1 cellular context compared by ENCODE assay signal in the genomic region with DNA sequence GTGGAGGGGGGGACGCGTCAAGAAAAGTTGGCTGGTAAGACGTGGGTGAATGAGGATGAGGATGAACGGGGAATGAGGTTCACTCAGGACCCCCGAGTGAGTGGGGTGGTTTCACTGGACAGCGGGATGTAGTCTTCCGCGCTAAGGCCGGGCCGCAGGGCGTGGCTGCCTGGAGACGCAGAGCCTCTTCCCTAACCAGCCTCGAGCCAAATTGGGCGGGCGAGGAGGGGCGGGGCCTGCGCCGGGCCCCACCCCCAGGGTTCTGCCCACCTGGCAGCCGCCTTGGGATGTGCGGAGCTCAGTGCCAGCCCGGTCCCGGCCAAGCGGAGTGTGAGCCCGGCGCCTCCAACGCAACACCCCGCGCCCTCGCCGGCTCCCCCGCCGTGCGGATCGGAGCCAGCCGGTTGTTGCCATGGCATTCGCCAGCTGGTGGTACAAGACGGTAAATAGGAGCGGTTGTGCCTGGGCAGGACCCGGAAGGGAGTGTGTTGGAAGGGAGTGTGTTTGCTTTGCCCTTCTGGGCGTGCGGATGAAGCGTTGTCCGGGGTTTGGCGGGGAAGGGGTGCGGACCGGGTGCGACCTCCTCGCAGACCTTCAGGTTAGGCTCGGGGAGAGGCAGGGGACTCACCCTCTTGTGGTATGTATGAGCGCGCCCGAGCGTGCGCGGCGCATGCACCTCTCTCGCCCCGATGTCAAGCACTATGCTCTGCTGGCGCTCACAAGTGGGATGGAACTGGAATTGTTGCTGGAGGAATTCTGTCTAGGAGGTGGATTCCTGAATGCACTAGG.
A peak's percentile ranks its signal among the peaks of the same experiment; 100 is the strongest.
TF ChIP-seq lines count a peak whose summit lies in the region.

No MANE protein-coding gene starts in this region.

TF ChIP-seq in HepG2, 621 proteins besides CTCF, POLR2A, EP300 and RAD21 (continued from another document and continues in another):
- TF ChIP-seq, protein P1, sequence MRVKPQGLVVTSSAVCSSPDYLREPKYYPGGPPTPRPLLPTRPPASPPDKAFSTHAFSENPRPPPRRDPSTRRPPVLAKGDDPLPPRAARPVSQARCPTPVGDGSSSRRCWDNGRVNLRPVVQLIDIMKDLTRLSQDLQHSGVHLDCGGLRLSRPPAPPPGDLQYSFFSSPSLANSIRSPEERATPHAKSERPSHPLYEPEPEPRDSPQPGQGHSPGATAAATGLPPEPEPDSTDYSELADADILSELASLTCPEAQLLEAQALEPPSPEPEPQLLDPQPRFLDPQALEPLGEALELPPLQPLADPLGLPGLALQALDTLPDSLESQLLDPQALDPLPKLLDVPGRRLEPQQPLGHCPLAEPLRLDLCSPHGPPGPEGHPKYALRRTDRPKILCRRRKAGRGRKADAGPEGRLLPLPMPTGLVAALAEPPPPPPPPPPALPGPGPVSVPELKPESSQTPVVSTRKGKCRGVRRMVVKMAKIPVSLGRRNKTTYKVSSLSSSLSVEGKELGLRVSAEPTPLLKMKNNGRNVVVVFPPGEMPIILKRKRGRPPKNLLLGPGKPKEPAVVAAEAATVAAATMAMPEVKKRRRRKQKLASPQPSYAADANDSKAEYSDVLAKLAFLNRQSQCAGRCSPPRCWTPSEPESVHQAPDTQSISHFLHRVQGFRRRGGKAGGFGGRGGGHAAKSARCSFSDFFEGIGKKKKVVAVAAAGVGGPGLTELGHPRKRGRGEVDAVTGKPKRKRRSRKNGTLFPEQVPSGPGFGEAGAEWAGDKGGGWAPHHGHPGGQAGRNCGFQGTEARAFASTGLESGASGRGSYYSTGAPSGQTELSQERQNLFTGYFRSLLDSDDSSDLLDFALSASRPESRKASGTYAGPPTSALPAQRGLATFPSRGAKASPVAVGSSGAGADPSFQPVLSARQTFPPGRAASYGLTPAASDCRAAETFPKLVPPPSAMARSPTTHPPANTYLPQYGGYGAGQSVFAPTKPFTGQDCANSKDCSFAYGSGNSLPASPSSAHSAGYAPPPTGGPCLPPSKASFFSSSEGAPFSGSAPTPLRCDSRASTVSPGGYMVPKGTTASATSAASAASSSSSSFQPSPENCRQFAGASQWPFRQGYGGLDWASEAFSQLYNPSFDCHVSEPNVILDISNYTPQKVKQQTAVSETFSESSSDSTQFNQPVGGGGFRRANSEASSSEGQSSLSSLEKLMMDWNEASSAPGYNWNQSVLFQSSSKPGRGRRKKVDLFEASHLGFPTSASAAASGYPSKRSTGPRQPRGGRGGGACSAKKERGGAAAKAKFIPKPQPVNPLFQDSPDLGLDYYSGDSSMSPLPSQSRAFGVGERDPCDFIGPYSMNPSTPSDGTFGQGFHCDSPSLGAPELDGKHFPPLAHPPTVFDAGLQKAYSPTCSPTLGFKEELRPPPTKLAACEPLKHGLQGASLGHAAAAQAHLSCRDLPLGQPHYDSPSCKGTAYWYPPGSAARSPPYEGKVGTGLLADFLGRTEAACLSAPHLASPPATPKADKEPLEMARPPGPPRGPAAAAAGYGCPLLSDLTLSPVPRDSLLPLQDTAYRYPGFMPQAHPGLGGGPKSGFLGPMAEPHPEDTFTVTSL (CRISPR knock-in tag; IDR thresholded peaks at IDR 0.05; ENCODE audit: borderline replicate concordance): no peak
- TF ChIP-seq NONO (IDR thresholded peaks at IDR 0.05): no peak
- no peak for TF ChIP-seq NONO (CRISPR knock-in tag; conservative IDR thresholded peaks at IDR 0.05)
- TF ChIP-seq SMAD9 (CRISPR knock-in tag; IDR thresholded peaks at IDR 0.05): 0 out of 2 replicates have a peak, but pooled peaks have one; percentile 17
- TF ChIP-seq, protein P2, sequence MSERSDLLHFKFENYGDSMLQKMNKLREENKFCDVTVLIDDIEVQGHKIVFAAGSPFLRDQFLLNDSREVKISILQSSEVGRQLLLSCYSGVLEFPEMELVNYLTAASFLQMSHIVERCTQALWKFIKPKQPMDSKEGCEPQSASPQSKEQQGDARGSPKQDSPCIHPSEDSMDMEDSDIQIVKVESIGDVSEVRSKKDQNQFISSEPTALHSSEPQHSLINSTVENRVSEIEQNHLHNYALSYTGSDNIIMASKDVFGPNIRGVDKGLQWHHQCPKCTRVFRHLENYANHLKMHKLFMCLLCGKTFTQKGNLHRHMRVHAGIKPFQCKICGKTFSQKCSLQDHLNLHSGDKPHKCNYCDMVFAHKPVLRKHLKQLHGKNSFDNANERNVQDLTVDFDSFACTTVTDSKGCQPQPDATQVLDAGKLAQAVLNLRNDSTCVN (CRISPR knock-in tag; IDR thresholded peaks at IDR 0.05; ENCODE audit: borderline replicate concordance): no peak
- TF ChIP-seq, protein P3, sequence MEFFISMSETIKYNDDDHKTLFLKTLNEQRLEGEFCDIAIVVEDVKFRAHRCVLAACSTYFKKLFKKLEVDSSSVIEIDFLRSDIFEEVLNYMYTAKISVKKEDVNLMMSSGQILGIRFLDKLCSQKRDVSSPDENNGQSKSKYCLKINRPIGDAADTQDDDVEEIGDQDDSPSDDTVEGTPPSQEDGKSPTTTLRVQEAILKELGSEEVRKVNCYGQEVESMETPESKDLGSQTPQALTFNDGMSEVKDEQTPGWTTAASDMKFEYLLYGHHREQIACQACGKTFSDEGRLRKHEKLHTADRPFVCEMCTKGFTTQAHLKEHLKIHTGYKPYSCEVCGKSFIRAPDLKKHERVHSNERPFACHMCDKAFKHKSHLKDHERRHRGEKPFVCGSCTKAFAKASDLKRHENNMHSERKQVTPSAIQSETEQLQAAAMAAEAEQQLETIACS (CRISPR knock-in tag; IDR thresholded peaks at IDR 0.05): 0 out of 2 replicates have a peak, but pooled peaks have one; percentile 9
- no peak for TF ChIP-seq ZNF75D (CRISPR knock-in tag; IDR thresholded peaks at IDR 0.05; ENCODE audit: borderline replicate concordance)
- TF ChIP-seq BRCA1 (CRISPR knock-in tag; IDR thresholded peaks at IDR 0.05): no peak
- TF ChIP-seq, protein P4, sequence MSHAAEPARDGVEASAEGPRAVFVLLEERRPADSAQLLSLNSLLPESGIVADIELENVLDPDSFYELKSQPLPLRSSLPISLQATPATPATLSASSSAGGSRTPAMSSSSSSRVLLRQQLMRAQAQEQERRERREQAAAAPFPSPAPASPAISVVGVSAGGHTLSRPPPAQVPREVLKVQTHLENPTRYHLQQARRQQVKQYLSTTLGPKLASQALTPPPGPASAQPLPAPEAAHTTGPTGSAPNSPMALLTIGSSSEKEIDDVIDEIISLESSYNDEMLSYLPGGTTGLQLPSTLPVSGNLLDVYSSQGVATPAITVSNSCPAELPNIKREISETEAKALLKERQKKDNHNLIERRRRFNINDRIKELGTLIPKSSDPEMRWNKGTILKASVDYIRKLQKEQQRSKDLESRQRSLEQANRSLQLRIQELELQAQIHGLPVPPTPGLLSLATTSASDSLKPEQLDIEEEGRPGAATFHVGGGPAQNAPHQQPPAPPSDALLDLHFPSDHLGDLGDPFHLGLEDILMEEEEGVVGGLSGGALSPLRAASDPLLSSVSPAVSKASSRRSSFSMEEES (CRISPR knock-in tag; IDR thresholded peaks at IDR 0.05): no peak
- TF ChIP-seq, protein P5, sequence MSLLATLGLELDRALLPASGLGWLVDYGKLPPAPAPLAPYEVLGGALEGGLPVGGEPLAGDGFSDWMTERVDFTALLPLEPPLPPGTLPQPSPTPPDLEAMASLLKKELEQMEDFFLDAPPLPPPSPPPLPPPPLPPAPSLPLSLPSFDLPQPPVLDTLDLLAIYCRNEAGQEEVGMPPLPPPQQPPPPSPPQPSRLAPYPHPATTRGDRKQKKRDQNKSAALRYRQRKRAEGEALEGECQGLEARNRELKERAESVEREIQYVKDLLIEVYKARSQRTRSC (CRISPR knock-in tag; IDR thresholded peaks at IDR 0.05; ENCODE audit: low read depth): no peak
- TF ChIP-seq ZNF207 (IDR thresholded peaks at IDR 0.05; ENCODE audit: borderline replicate concordance): no peak
- TF ChIP-seq MAFK (conservative IDR thresholded peaks at IDR 0.05 in 1 of 2, IDR thresholded peaks at IDR 0.05 in 1 of 2; ENCODE audit: low read length in 2 of 2): no peak
- no peak for TF ChIP-seq PHF20 (CRISPR knock-in tag; IDR thresholded peaks at IDR 0.05)
- TF ChIP-seq, protein P6, sequence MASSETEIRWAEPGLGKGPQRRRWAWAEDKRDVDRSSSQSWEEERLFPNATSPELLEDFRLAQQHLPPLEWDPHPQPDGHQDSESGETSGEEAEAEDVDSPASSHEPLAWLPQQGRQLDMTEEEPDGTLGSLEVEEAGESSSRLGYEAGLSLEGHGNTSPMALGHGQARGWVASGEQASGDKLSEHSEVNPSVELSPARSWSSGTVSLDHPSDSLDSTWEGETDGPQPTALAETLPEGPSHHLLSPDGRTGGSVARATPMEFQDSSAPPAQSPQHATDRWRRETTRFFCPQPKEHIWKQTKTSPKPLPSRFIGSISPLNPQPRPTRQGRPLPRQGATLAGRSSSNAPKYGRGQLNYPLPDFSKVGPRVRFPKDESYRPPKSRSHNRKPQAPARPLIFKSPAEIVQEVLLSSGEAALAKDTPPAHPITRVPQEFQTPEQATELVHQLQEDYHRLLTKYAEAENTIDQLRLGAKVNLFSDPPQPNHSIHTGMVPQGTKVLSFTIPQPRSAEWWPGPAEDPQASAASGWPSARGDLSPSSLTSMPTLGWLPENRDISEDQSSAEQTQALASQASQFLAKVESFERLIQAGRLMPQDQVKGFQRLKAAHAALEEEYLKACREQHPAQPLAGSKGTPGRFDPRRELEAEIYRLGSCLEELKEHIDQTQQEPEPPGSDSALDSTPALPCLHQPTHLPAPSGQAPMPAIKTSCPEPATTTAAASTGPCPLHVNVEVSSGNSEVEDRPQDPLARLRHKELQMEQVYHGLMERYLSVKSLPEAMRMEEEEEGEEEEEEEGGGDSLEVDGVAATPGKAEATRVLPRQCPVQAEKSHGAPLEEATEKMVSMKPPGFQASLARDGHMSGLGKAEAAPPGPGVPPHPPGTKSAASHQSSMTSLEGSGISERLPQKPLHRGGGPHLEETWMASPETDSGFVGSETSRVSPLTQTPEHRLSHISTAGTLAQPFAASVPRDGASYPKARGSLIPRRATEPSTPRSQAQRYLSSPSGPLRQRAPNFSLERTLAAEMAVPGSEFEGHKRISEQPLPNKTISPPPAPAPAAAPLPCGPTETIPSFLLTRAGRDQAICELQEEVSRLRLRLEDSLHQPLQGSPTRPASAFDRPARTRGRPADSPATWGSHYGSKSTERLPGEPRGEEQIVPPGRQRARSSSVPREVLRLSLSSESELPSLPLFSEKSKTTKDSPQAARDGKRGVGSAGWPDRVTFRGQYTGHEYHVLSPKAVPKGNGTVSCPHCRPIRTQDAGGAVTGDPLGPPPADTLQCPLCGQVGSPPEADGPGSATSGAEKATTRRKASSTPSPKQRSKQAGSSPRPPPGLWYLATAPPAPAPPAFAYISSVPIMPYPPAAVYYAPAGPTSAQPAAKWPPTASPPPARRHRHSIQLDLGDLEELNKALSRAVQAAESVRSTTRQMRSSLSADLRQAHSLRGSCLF (CRISPR knock-in tag; IDR thresholded peaks at IDR 0.05; ENCODE audit: borderline replicate concordance): no peak
- TF ChIP-seq NFE2L1 (CRISPR knock-in tag; IDR thresholded peaks at IDR 0.05; ENCODE audit: borderline replicate concordance): no peak
- TF ChIP-seq ZNF136 (CRISPR knock-in tag; IDR thresholded peaks at IDR 0.05; ENCODE audit: low read depth): no peak
- no peak for TF ChIP-seq PTBP1 (IDR thresholded peaks at IDR 0.05; ENCODE audit: low read depth, low read length, poor library complexity, severe bottlenecking)
- TF ChIP-seq ZNF251 (CRISPR knock-in tag; IDR thresholded peaks at IDR 0.05): no peak
- TF ChIP-seq, protein P7, sequence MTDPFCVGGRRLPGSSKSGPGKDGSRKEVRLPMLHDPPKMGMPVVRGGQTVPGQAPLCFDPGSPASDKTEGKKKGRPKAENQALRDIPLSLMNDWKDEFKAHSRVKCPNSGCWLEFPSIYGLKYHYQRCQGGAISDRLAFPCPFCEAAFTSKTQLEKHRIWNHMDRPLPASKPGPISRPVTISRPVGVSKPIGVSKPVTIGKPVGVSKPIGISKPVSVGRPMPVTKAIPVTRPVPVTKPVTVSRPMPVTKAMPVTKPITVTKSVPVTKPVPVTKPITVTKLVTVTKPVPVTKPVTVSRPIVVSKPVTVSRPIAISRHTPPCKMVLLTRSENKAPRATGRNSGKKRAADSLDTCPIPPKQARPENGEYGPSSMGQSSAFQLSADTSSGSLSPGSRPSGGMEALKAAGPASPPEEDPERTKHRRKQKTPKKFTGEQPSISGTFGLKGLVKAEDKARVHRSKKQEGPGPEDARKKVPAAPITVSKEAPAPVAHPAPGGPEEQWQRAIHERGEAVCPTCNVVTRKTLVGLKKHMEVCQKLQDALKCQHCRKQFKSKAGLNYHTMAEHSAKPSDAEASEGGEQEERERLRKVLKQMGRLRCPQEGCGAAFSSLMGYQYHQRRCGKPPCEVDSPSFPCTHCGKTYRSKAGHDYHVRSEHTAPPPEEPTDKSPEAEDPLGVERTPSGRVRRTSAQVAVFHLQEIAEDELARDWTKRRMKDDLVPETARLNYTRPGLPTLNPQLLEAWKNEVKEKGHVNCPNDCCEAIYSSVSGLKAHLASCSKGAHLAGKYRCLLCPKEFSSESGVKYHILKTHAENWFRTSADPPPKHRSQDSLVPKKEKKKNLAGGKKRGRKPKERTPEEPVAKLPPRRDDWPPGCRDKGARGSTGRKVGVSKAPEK (CRISPR knock-in tag; IDR thresholded peaks at IDR 0.05; ENCODE audit: borderline replicate concordance): no peak
- no peak for TF ChIP-seq CC2D1A (CRISPR knock-in tag; IDR thresholded peaks at IDR 0.05)
- TF ChIP-seq JUNB (CRISPR knock-in tag; IDR thresholded peaks at IDR 0.05; ENCODE audit: borderline replicate concordance): no peak
- no peak for TF ChIP-seq DNMT1 (CRISPR knock-in tag; IDR thresholded peaks at IDR 0.05)
- no peak for TF ChIP-seq CBX1 (IDR thresholded peaks at IDR 0.05; ENCODE audit: low read depth)
- 0 out of 2 replicates have a peak, but pooled peaks have one; percentile 32 for TF ChIP-seq REPIN1 (CRISPR knock-in tag; IDR thresholded peaks at IDR 0.05; ENCODE audit: borderline replicate concordance, low read depth)
- TF ChIP-seq RFXAP (CRISPR knock-in tag; IDR thresholded peaks at IDR 0.05; ENCODE audit: borderline replicate concordance): no peak
- no peak for TF ChIP-seq ZNF607 (CRISPR knock-in tag; IDR thresholded peaks at IDR 0.05; ENCODE audit: borderline replicate concordance)
- TF ChIP-seq, protein P8, sequence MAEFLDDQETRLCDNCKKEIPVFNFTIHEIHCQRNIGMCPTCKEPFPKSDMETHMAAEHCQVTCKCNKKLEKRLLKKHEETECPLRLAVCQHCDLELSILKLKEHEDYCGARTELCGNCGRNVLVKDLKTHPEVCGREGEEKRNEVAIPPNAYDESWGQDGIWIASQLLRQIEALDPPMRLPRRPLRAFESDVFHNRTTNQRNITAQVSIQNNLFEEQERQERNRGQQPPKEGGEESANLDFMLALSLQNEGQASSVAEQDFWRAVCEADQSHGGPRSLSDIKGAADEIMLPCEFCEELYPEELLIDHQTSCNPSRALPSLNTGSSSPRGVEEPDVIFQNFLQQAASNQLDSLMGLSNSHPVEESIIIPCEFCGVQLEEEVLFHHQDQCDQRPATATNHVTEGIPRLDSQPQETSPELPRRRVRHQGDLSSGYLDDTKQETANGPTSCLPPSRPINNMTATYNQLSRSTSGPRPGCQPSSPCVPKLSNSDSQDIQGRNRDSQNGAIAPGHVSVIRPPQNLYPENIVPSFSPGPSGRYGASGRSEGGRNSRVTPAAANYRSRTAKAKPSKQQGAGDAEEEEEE (CRISPR knock-in tag; IDR thresholded peaks at IDR 0.05; ENCODE audit: borderline replicate concordance): no peak
- no peak for TF ChIP-seq BHLHE40 (IDR thresholded peaks at IDR 0.05; ENCODE audit: low read length)
- TF ChIP-seq POLR2G (IDR thresholded peaks at IDR 0.05; ENCODE audit: low read depth, low read length): no peak; the same call in 1 of the 2 replicates
